9 cellular contexts compared by ENCODE assay signal in the genomic region with DNA sequence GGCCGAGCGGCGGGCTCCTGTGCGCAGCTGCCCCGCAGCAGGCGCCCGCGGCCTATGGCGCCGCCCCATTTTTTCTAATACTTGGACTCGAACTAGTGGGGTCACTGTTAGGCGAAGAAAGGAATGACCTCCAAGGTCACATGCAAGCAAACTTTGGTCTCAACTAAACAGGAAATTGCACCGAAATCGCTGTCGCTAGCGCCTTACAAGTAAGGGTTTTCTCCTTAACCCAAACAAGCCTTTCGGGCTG. TPM values are rescaled to one million over a fixed set of nuclear protein-coding genes. Genes with fewer than 3 reads are reported as not detected.
DNase-seq lines count a peak whose midpoint lies in the region; ATAC-seq and TF ChIP-seq lines count a peak whose summit lies in the region.
"Had no signal": no experiment of that assay in that cellular context is flagged by ENCODE, and none has a peak within 500 bp of the region (broad histone marks: within the 10 kb centered on the region; RNA-seq: fewer than 3 reads in every experiment).

No MANE protein-coding gene starts in this region.

- H3K9ac ChIP-seq in neural progenitor cell, result no peak overlapping the region

- H3K36me3 Mint-ChIP-seq in activated CD4-positive, alpha-beta memory T cell treated with anti-CD3 and anti-CD28 coated beads for 36 hours, result peaks cover 27% of the 10 kb centered on the region
- H3K36me3 Mint-ChIP-seq in neural progenitor cell, result peaks cover 32% of the 10 kb centered on the region

- H3F3A ChIP-seq in neural progenitor cell (ENCODE audit: low read depth), result peaks cover 19% of the 10 kb centered on the region

- CTCF ChIA-PET in activated CD4-positive, alpha-beta memory T cell treated with anti-CD3 and anti-CD28 coated beads for 36 hours (lab: Charles Lee), result interaction anchor here (1.5 kb wide), 1 partner anchor 29 kb away, joined by 3 read pairs; no protein-coding TSS in a partner anchor

- H3K79me2 ChIP-seq in neural progenitor cell (ENCODE audit: low read depth), result peaks cover 44% of the 10 kb centered on the region

- H3K4me3 Mint-ChIP-seq in activated CD4-positive, alpha-beta memory T cell treated with anti-CD3 and anti-CD28 coated beads for 36 hours, result peak overlapping the region; percentile 91
- peak overlapping the region; percentile 96 for H3K4me3 Mint-ChIP-seq in neural progenitor cell

- peak overlapping the region; percentile 71 for H2AFZ ChIP-seq in neural progenitor cell (replicated peaks)

- no peak for TF ChIP-seq CTCF in neural progenitor cell (IDR thresholded peaks at IDR 0.05)

- H3K9me3 ChIP-seq in neural progenitor cell (ENCODE audit: low read depth), result peaks cover 5% of the 10 kb centered on the region

- ATAC-seq in GM21619 (IDR thresholded peaks at IDR 0.05; ENCODE audit: unreplicated experiment) (peak; percentile 29), HG03457 (IDR thresholded peaks at IDR 0.05; ENCODE audit: unreplicated experiment) (no peak)

- H3K27me3 ChIP-seq in neural progenitor cell, result no peaks in the 10 kb centered on the region

- peaks cover 13% of the 10 kb centered on the region for H3K4me1 ChIP-seq in neural progenitor cell

- DNase-seq in NCI-H1694 treated with DMSO at 0.1 percent for 48 hours (lab: John Stamatoyannopoulos, UW) (peak; percentile 31), NCI-H1694 (lab: John Stamatoyannopoulos, UW) (no peak), foreskin melanocyte (peak; percentile 38), neural progenitor cell (ENCODE audit: low spot score) (peak; percentile 41)
- DNase-seq in Jurkat, Clone E6-1 (ENCODE audit: low read depth, low spot score), result no peak
- DNase-seq in activated CD4-positive, alpha-beta memory T cell treated with anti-CD3 and anti-CD28 coated beads for 36 hours, result no peak
- DNase-seq: DND-41 had no signal

- peak overlapping the region; percentile 95 for H3K27ac Mint-ChIP-seq in activated CD4-positive, alpha-beta memory T cell treated with anti-CD3 and anti-CD28 coated beads for 36 hours
- H3K27ac Mint-ChIP-seq in neural progenitor cell, result peak overlapping the region; percentile 9

- no peaks in the 10 kb centered on the region for H4K20me1 ChIP-seq in neural progenitor cell (ENCODE audit: low read depth)

- no peaks in the 10 kb centered on the region for H3K27me3 Mint-ChIP-seq in activated CD4-positive, alpha-beta memory T cell treated with anti-CD3 and anti-CD28 coated beads for 36 hours
- peaks cover 2% of the 10 kb centered on the region for H3K27me3 Mint-ChIP-seq in neural progenitor cell (ENCODE audit: insufficient read depth, low read depth)

- intact Hi-C loops in activated CD4-positive, alpha-beta memory T cell treated with anti-CD3 and anti-CD28 coated beads for 36 hours (cut with micrococcal nuclease), result loop anchor here (2.0 to 10.0 kb wide), 5 partner anchors 24 to 868 kb away; partner anchors contain the start of genes C18orf32, CXXC1 and SKA1

- peaks cover 40% of the 10 kb centered on the region for H3K4me1 Mint-ChIP-seq in activated CD4-positive, alpha-beta memory T cell treated with anti-CD3 and anti-CD28 coated beads for 36 hours (ENCODE audit: low read depth)
- H3K4me1 Mint-ChIP-seq in neural progenitor cell, result peaks cover 25% of the 10 kb centered on the region

- POLR2A ChIA-PET in activated CD4-positive, alpha-beta memory T cell treated with anti-CD3 and anti-CD28 coated beads for 36 hours (lab: Charles Lee), result no interaction called here

- H3K4me2 ChIP-seq in neural progenitor cell, result peak overlapping the region; percentile 89

- H3K9me3 Mint-ChIP-seq in activated CD4-positive, alpha-beta memory T cell treated with anti-CD3 and anti-CD28 coated beads for 36 hours, result peaks cover 22% of the 10 kb centered on the region
- H3K9me3 Mint-ChIP-seq in neural progenitor cell, result peaks cover 25% of the 10 kb centered on the region

- no peak overlapping the region for H3K27ac ChIP-seq in neural progenitor cell

- H3K36me3 ChIP-seq in neural progenitor cell, result peaks cover 7% of the 10 kb centered on the region

- peak overlapping the region; percentile 91 for H3K4me3 ChIP-seq in Jurkat, Clone E6-1 (ENCODE audit: low read length)
- peak overlapping the region; percentile 72 for H3K4me3 ChIP-seq in neural progenitor cell

RNA-seq across cellular contexts. Expression of gene ACAA2, which starts 0.3 kb away (rescaled TPM):
- polyA plus RNA-seq in Jurkat, Clone E6-1 (2012; ENCODE audit: insufficient read depth, insufficient read length), result 34.9 TPM
- total RNA-seq in activated CD4-positive, alpha-beta memory T cell treated with anti-CD3 and anti-CD28 coated beads for 36 hours, result 10 to 100 TPM; 77.9 to 78.4 TPM
- total RNA-seq in neural progenitor cell (ENCODE audit: low replicate concordance), result 70.9 and 91.9 TPM in 2 replicates

Comparison
In these comparisons a context has a peak if more than half of its experiments do, and no peak if none do; other contexts are left out.
1. DNase-seq: peak in NCI-H1694 treated with DMSO at 0.1 percent for 48 hours (single experiment), foreskin melanocyte (single experiment) and neural progenitor cell (single experiment); none in NCI-H1694 (single experiment), Jurkat, Clone E6-1 (single experiment) and activated CD4-positive, alpha-beta memory T cell treated with anti-CD3 and anti-CD28 coated beads for 36 hours (single experiment).